Comparison of ENCODE assay signal across 10 cellular contexts in the genomic region with DNA sequence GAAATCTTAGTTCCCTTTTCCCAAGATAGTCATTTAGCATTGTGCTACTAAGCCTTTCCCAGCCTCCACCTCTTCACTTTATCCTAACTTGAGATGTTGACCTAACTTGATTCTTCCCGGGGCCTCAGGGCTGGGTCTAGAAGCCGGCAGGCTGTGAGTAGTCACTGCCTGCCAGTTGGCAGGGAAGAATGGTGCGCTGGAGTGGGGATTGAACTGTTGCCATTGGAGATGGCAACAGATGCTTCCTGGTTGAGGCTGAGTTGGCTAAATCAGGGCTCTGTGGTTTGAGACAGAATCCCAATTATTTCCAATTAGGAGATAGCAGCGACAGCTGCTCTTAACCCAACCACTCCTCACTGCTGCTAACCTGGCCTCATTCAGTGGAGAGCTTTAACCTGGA.
DNase-seq lines count a peak whose midpoint lies in the region; ATAC-seq and TF ChIP-seq lines count a peak whose summit lies in the region.
"Had no signal": no experiment of that assay in that cellular context is flagged by ENCODE, and none has a peak within 500 bp of the region (broad histone marks: within the 10 kb centered on the region; RNA-seq: fewer than 3 reads in every experiment).

No MANE protein-coding gene starts in this region.

- CTCF ChIA-PET in PC-9 (lab: Charles Lee): no interaction called here
- CTCF ChIA-PET in CD4-positive, alpha-beta T cell (lab: Charles Lee): no interaction called here

- H3K9ac ChIP-seq in parathyroid adenoma: no peak overlapping the region

- H4K20me1 ChIP-seq in PC-9 (ENCODE audit: insufficient read depth): no peaks in the 10 kb centered on the region

- no peaks in the 10 kb centered on the region for H3K27me3 Mint-ChIP-seq in CD4-positive, alpha-beta T cell
- H3K27me3 Mint-ChIP-seq: CD4-positive, CD25-positive, alpha-beta regulatory T cell had no signal

- TF ChIP-seq CTCF in BE2C (IDR thresholded peaks at IDR 0.05; ENCODE audit: low read depth, low read length) (no peak), fibroblast of the aortic adventitia (IDR thresholded peaks at IDR 0.05; ENCODE audit: insufficient read depth, low read length) (no peak), parathyroid adenoma (IDR thresholded peaks at IDR 0.05) (no peak), PC-9 (conservative IDR thresholded peaks at IDR 0.05) (no peak)
- TF ChIP-seq CTCF in CD4-positive, alpha-beta T cell (IDR thresholded peaks at IDR 0.05): no peak

- H3K27me3 ChIP-seq in BE2C: no peaks in the 10 kb centered on the region
- no peaks in the 10 kb centered on the region for H3K27me3 ChIP-seq in parathyroid adenoma (ENCODE audit: control insufficient read depth, insufficient read depth, low read length)
- peaks cover 4% of the 10 kb centered on the region; the same call in 1 of the 2 replicates for H3K27me3 ChIP-seq in PC-9 (ENCODE audit: insufficient read depth, low read depth)
- H3K27me3 ChIP-seq in CD4-positive, alpha-beta T cell (ENCODE audit: control insufficient read depth, insufficient read depth, low read length): no peaks in the 10 kb centered on the region

- H2AFZ ChIP-seq in parathyroid adenoma (peak overlapping the region; percentile 17), PC-9 (no peak overlapping the region)

- H3F3A ChIP-seq in PC-9 (ENCODE audit: insufficient read depth, low read depth): no peaks in the 10 kb centered on the region

- no peaks in the 10 kb centered on the region for H3K9me2 ChIP-seq in PC-9 (ENCODE audit: insufficient read depth)

- BruUV-seq in PC-9 (replicated peaks; lab: Mats Ljungman, UMichigan): no TSS peak

- intact Hi-C loops in PC-9 (cut with micrococcal nuclease; ENCODE audit: unreplicated experiment): no loop called here
- intact Hi-C loops in CD4-positive, alpha-beta T cell (cut with DNase I, micrococcal nuclease): no loop called here

- POLR2A ChIA-PET in PC-9 (lab: Charles Lee; ENCODE audit: unreplicated experiment): no interaction called here
- POLR2A ChIA-PET in CD4-positive, alpha-beta T cell (lab: Charles Lee): no interaction called here

- no peak for ATAC-seq in GM18858 (IDR thresholded peaks at IDR 0.05; ENCODE audit: unreplicated experiment)
- no peak for ATAC-seq in activated naive CD4-positive, alpha-beta T cell treated with anti-CD3 and anti-CD28 coated beads, Interleukin-2, amount 50 U/mL, for 72 hours
- no peak for ATAC-seq in CD4-positive, alpha-beta T cell (ENCODE audit: poor library complexity)

- H3K36me3 Mint-ChIP-seq in activated naive CD4-positive, alpha-beta T cell treated with anti-CD3 and anti-CD28 coated beads, Interleukin-2, amount 50 U/mL, for 72 hours: no peaks in the 10 kb centered on the region
- H3K36me3 Mint-ChIP-seq in CD4-positive, alpha-beta T cell (ENCODE audit: low read depth): no peaks in the 10 kb centered on the region
- H3K36me3 Mint-ChIP-seq: CD4-positive, CD25-positive, alpha-beta regulatory T cell had no signal

- H3K4me1 ChIP-seq in BE2C: no peaks in the 10 kb centered on the region
- peaks cover 9% of the 10 kb centered on the region for H3K4me1 ChIP-seq in parathyroid adenoma
- H3K4me1 ChIP-seq in PC-9 (replicated peaks; ENCODE audit: insufficient read depth): no peaks in the 10 kb centered on the region

- peaks cover 11 to 17% of the 10 kb centered on the region in 2 donors for H3K9me3 Mint-ChIP-seq in activated naive CD4-positive, alpha-beta T cell treated with anti-CD3 and anti-CD28 coated beads, Interleukin-2, amount 50 U/mL, for 72 hours
- peaks cover 12% of the 10 kb centered on the region for H3K9me3 Mint-ChIP-seq in CD4-positive, alpha-beta T cell

- H3K79me2 ChIP-seq in parathyroid adenoma (no peaks in the 10 kb centered on the region), PC-9 (ENCODE audit: low read depth) (no peaks in the 10 kb centered on the region)

- peak; percentile 17 for DNase-seq in BE2C
- DNase-seq in NCI-H446 (lab: John Stamatoyannopoulos, UW): peak; percentile 80 to 90
- DNase-seq in fibroblast of the aortic adventitia (ENCODE audit: low read depth): peak; percentile 1
- no peak for DNase-seq in activated naive CD4-positive, alpha-beta T cell treated with anti-CD3 and anti-CD28 coated beads, Interleukin-2, amount 50 U/mL, for 72 hours (ENCODE audit: low spot score in 2 of 2)
- DNase-seq in PC-9: no peak
- no peak for DNase-seq in CD4-positive, alpha-beta T cell
- DNase-seq: CD4-positive, CD25-positive, alpha-beta regulatory T cell had no signal

- no peaks in the 10 kb centered on the region for H3K4me1 Mint-ChIP-seq in CD4-positive, alpha-beta T cell (ENCODE audit: low read depth)
- H3K4me1 Mint-ChIP-seq: CD4-positive, CD25-positive, alpha-beta regulatory T cell had no signal

- H3K9me3 ChIP-seq in BE2C (no peaks in the 10 kb centered on the region), parathyroid adenoma (ENCODE audit: control insufficient read depth, low read length) (no peaks in the 10 kb centered on the region), PC-9 (ENCODE audit: insufficient read depth, low read depth) (no peaks in the 10 kb centered on the region)
- peaks cover 4% of the 10 kb centered on the region for H3K9me3 ChIP-seq in CD4-positive, alpha-beta T cell (ENCODE audit: control insufficient read depth, low read length)

- H3K27ac ChIP-seq in parathyroid adenoma (peak overlapping the region; percentile 75), PC-9 (no peak overlapping the region)
- H3K27ac ChIP-seq in CD4-positive, alpha-beta T cell (ENCODE audit: low read depth, low read length): no peak overlapping the region
- H3K27ac ChIP-seq: RWPE1 had no signal

- no peak overlapping the region for H3K27ac Mint-ChIP-seq in activated naive CD4-positive, alpha-beta T cell treated with anti-CD3 and anti-CD28 coated beads, Interleukin-2, amount 50 U/mL, for 72 hours
- H3K27ac Mint-ChIP-seq in CD4-positive, alpha-beta T cell: no peak overlapping the region
- H3K27ac Mint-ChIP-seq: CD4-positive, CD25-positive, alpha-beta regulatory T cell had no signal

- no peak overlapping the region for H3K4me3 Mint-ChIP-seq in CD4-positive, alpha-beta T cell
- H3K4me3 Mint-ChIP-seq: CD4-positive, CD25-positive, alpha-beta regulatory T cell had no signal

- H3K4me3 ChIP-seq in BE2C (ENCODE audit: low read depth, low read length) (no peak overlapping the region), fibroblast of the aortic adventitia (ENCODE audit: low read depth, low read length) (no peak overlapping the region), parathyroid adenoma (ENCODE audit: low read depth, low read length) (no peak overlapping the region), PC-9 (no peak overlapping the region)

- H3K36me3 ChIP-seq in BE2C (no peaks in the 10 kb centered on the region), parathyroid adenoma (ENCODE audit: control insufficient read depth, insufficient read depth, low read length) (no peaks in the 10 kb centered on the region), PC-9 (ENCODE audit: low read depth) (no peaks in the 10 kb centered on the region)

- H3K4me2 ChIP-seq in parathyroid adenoma (ENCODE audit: low read length) (no peak overlapping the region), PC-9 (no peak overlapping the region)

Comparison
In these comparisons a context has a peak if more than half of its experiments do, and no peak if none do; other contexts are left out.
1. DNase-seq: peak in BE2C (single experiment), NCI-H446 (2 of 2) and fibroblast of the aortic adventitia (single experiment); none in activated naive CD4-positive, alpha-beta T cell treated with anti-CD3 and anti-CD28 coated beads, Interleukin-2, amount 50 U/mL, for 72 hours (0 of 2), PC-9 (0 of 2) and CD4-positive, alpha-beta T cell (0 of 10).